ENCODE assay signal across 8 cellular contexts in the genomic region with DNA sequence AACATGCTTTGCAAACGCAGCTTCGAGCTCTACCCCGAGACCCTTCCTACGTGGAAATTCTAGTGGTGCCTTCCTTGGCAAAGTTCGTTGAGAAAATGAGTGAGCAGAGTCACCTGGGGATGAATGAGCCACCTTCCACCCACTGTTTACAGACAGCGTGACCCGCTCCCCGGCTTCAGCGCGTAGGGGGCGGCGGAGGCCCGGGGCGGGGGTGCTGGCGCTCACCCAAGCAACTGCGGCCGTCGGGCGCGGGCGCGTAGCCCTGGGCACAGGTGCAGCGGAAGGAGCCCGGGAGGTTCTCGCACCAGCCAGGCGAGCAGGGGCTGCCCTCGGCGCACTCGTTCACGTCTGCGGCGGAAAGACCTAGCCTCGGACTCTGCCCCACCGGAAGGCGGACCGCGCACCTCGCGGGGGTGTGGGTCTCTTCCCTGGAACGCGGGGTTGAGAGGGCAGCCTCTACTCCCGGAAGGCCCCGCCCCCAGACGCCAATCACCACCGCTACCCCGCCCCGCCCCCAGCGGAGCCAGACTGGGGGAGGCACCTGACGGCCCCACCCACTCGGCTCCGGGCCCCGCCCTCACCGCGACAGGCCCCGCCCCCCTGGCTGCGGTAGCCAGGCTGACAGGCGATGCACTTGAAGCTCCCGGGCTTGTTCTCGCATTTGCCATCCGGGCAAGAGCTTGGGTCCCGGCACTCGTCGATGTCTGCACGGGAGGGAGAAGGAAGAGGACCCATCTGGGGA. TPM values are rescaled to one million over a fixed set of nuclear protein-coding genes. Genes with fewer than 3 reads are reported as not detected.
A peak's percentile ranks its signal among the peaks of the same experiment; 100 is the strongest.
DNase-seq lines count a peak whose midpoint lies in the region; ATAC-seq and TF ChIP-seq lines count a peak whose summit lies in the region.

No MANE protein-coding gene starts in this region.

- TF ChIP-seq EP300 in transverse colon (IDR thresholded peaks at IDR 0.05; ENCODE audit: low read depth), result no peak

- intact Hi-C loops in transverse colon (cut with DNase I; ENCODE audit: low total_unique reads), result no loop called here

- TF ChIP-seq POLR2A in erythroblast (IDR thresholded peaks at IDR 0.05; ENCODE audit: low read length), result no peak
- peak; percentile 62 for TF ChIP-seq POLR2A in transverse colon (IDR thresholded peaks at IDR 0.05)

- peak overlapping the region; percentile 83 for H3K27ac ChIP-seq in transverse colon

- H3K9me3 ChIP-seq in transverse colon, result no peaks in the 10 kb centered on the region

- H3K36me3 ChIP-seq in transverse colon, result no peaks in the 10 kb centered on the region

- peaks cover 6 to 25% (median 17%) of the 10 kb centered on the region in 4 donors for H3K4me1 ChIP-seq in transverse colon

- TF ChIP-seq CTCF in omental fat pad (IDR thresholded peaks at IDR 0.05) (no peak), transverse colon (IDR thresholded peaks at IDR 0.05) (no peak)

- ATAC-seq in HG03196 (IDR thresholded peaks at IDR 0.05; ENCODE audit: unreplicated experiment), result peak; percentile 60
- ATAC-seq in omental fat pad (ENCODE audit: low FRiP score), result peak; percentile 81

- peak overlapping the region in 3 of 4 donors; percentile 30 to 51 (median 47) for H3K4me3 ChIP-seq in transverse colon

- 31% methylated on average over 31 of the region's 64 CpGs; no CpG with 5 or more reads in 1 of the 2 donors for WGBS in transverse colon (ENCODE audit: low coverage in 1 of 2), 2 donors

- in situ Hi-C loops in transverse colon (cut with MboI; ENCODE audit: low pct_ligation_motif_present in 1 of 4, low pct_unique_long_range_greater_than_20kb in 1 of 4, low sequenced_read_pairs in 3 of 4), result no loop called here

- H3K27me3 ChIP-seq in transverse colon, result no peaks in the 10 kb centered on the region

- DNase-seq in SIG-M5 treated with dmso at 0.1 percent for 504 hours (lab: John Stamatoyannopoulos, UW; ENCODE audit: unreplicated experiment) (peak; percentile 78), SIG-M5 (lab: John Stamatoyannopoulos, UW) (no peak), NCI-H748 treated with DMSO at 0.1 percent for 48 hours (lab: John Stamatoyannopoulos, UW) (peak; percentile 79), erythroblast (lab: John Stamatoyannopoulos, UW) (peak; percentile 92 to 97), omental fat pad (ENCODE audit: low spot score) (peak; percentile 84), transverse colon (peak; percentile 99)
- DNase-seq in activated CD8-positive, alpha-beta memory T cell treated with anti-CD3 and anti-CD28 coated beads for 48 hours (ENCODE audit: low read depth in 2 of 3, low spot score in 2 of 3), result peak; percentile 95 to 99 (median 98)

RNA-seq across cellular contexts. Expression of a gene that starts 11.8 kb away (rescaled TPM):
- total RNA-seq in omental fat pad (10 to 100 TPM; 67.3 to 84.8 (median 76.5) TPM), transverse colon (100 to 1,000 TPM in 2 of 4 donors, 10 to 100 TPM in 2; 48.7 to 467 (median 140) TPM)

RNA-seq across cellular contexts. Expression of a gene that starts 21.5 kb away (rescaled TPM):
- total RNA-seq in omental fat pad (100 to 1,000 TPM in 1 of 4 donors, 10 to 100 TPM in 3; 75.4 to 105 (median 88.8) TPM), transverse colon (10 to 100 TPM; 41.0 to 78.4 (median 69.2) TPM)

RNA-seq across cellular contexts. Expression of a gene that starts 23.9 kb away (rescaled TPM):
- 10 to 100 TPM; 41.1 to 56.1 (median 50.1) TPM for total RNA-seq in omental fat pad
- 10 to 100 TPM in 3 of 4 donors, 1 to 10 TPM in 1; 6.4 to 38.4 (median 27.9) TPM for total RNA-seq in transverse colon

RNA-seq across cellular contexts. Expression of a gene that starts 25.9 kb away (rescaled TPM):
- total RNA-seq in omental fat pad (10 to 100 TPM; 29.1 to 37.4 (median 33.1) TPM), transverse colon (100 to 1,000 TPM in 1 of 4 donors, 10 to 100 TPM in 3; 25.2 to 254 (median 51.6) TPM)

RNA-seq across cellular contexts. Expression of a gene that starts 29.5 kb away (rescaled TPM):
- total RNA-seq in omental fat pad (100 to 1,000 TPM in 1 of 4 donors, 10 to 100 TPM in 3; 21.2 to 125 (median 65.6) TPM), transverse colon (100 to 1,000 TPM in 2 of 4 donors, 10 to 100 TPM in 2; 90.2 to 215 (median 106) TPM)
